In the genomic region with DNA sequence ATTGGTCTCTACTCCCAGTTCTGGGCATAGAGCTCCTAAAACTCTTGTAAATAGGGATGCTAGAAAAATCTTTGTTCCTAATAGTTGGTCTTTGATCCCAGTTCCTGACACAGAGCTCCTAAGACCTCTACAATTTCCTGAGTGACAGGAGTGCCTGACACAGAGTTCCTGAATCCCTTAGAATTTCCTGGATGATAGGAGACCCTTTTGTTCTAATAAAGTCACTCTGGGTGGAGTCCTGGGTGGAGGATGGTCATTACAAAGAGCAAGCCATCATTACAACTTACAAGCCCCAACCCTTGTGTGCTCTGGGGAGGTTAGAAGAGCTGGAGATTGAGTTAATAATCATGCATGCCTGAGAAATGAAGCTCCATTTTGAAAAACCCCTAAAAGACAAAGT, we compare ENCODE assay signal across 16 cellular contexts. TPM values are rescaled to one million over a fixed set of nuclear protein-coding genes. Genes with fewer than 3 reads are reported as not detected.
A peak's percentile ranks its signal among the peaks of the same experiment; 100 is the strongest.
DNase-seq lines count a peak whose midpoint lies in the region; ATAC-seq and TF ChIP-seq lines count a peak whose summit lies in the region.
"Had no signal": no experiment of that assay in that cellular context is flagged by ENCODE, and none has a peak within 500 bp of the region (broad histone marks: within the 10 kb centered on the region; RNA-seq: fewer than 3 reads in every experiment).

No MANE protein-coding gene starts in this region.

- no peak overlapping the region for H3K4me3 Mint-ChIP-seq in H9
- H3K4me3 Mint-ChIP-seq in nephron progenitor cell: no peak overlapping the region
- H3K4me3 Mint-ChIP-seq: CD4-positive, CD25-positive, alpha-beta regulatory T cell; HFFc6 had no signal

- H3K27me3 Mint-ChIP-seq in H9 (ENCODE audit: low read depth) (no peaks in the 10 kb centered on the region), nephron progenitor cell (ENCODE audit: low read depth, poor library complexity) (no peaks in the 10 kb centered on the region)
- H3K27me3 Mint-ChIP-seq: CD4-positive, CD25-positive, alpha-beta regulatory T cell had no signal

- H2BK20ac ChIP-seq in H9 (ENCODE audit: low read depth, low read length, poor library complexity, severe bottlenecking): no peak overlapping the region

- no peak for TF ChIP-seq CTCF in heart right ventricle (IDR thresholded peaks at IDR 0.05)
- no peak for TF ChIP-seq CTCF in H9 (conservative IDR thresholded peaks at IDR 0.05)
- no peak for TF ChIP-seq CTCF in nephron progenitor cell (IDR thresholded peaks at IDR 0.05)
- no peak for TF ChIP-seq CTCF in ovary (IDR thresholded peaks at IDR 0.05)
- TF ChIP-seq CTCF in hepatocyte (IDR thresholded peaks at IDR 0.05; ENCODE audit: poor library complexity): no peak

- H4K91ac ChIP-seq in H9 (ENCODE audit: insufficient read length, low read depth, low read length): no peak overlapping the region

- no peaks in the 10 kb centered on the region for H4K20me1 ChIP-seq in H9 (ENCODE audit: control insufficient read depth, insufficient read depth, insufficient read length)
- H4K20me1 ChIP-seq in hepatocyte (ENCODE audit: insufficient read depth, poor library complexity, severe bottlenecking): no peaks in the 10 kb centered on the region

- H3K23me2 ChIP-seq in H9 (ENCODE audit: insufficient read length, low read depth, low read length, poor library complexity, severe bottlenecking): no peaks in the 10 kb centered on the region

- no peaks in the 10 kb centered on the region for H3K79me2 ChIP-seq in H9 (ENCODE audit: insufficient read depth, low read length)
- peaks cover 8% of the 10 kb centered on the region for H3K79me2 ChIP-seq in hepatocyte

- H2AK5ac ChIP-seq in H9 (ENCODE audit: insufficient read length, low read length): no peak overlapping the region

- H3K36me3 Mint-ChIP-seq in H9 (ENCODE audit: insufficient read depth in 1 of 3, low read depth in 3 of 3) (peaks cover 26 to 40% (median 37%) of the 10 kb centered on the region in 3 experiments), nephron progenitor cell (ENCODE audit: low read depth) (peaks cover 74% of the 10 kb centered on the region)

- no peak overlapping the region for H2BK120ac ChIP-seq in H9 (ENCODE audit: low read depth, low read length, poor library complexity, severe bottlenecking)

- H3K4me1 Mint-ChIP-seq in H9 (no peaks in the 10 kb centered on the region), nephron progenitor cell (no peaks in the 10 kb centered on the region)

- no peaks in the 10 kb centered on the region for H3K79me1 ChIP-seq in H9 (ENCODE audit: insufficient read depth, low read depth, low read length, poor library complexity, severe bottlenecking)

- H2BK12ac ChIP-seq in H9 (ENCODE audit: insufficient read length, low read depth, low read length): no peak overlapping the region

- H2BK15ac ChIP-seq in H9 (ENCODE audit: low read depth, low read length): no peak overlapping the region

- H3K27me3 ChIP-seq in heart right ventricle: no peaks in the 10 kb centered on the region
- no peaks in the 10 kb centered on the region for H3K27me3 ChIP-seq in H9 (ENCODE audit: insufficient read depth, low read length)
- no peaks in the 10 kb centered on the region for H3K27me3 ChIP-seq in ovary
- no peaks in the 10 kb centered on the region for H3K27me3 ChIP-seq in hepatocyte
- H3K27me3 ChIP-seq: BLaER1 treated with 17β-estradiol and CSF1 and Interleukin-3, amounts not matched to agents 10 nM and 100 nM had no signal

- no peak for TF ChIP-seq POLR2A in ovary (IDR thresholded peaks at IDR 0.05)

- H3K9me2 ChIP-seq in hepatocyte (replicated peaks; ENCODE audit: insufficient read depth): no peaks in the 10 kb centered on the region

- H3K36me3 ChIP-seq in heart right ventricle (peaks cover 0 to 49% (median 0%) of the 10 kb centered on the region in 9 donors), ovary (no peaks in the 10 kb centered on the region), hepatocyte (replicated peaks; ENCODE audit: insufficient read depth, low read depth) (no peaks in the 10 kb centered on the region)

- H3T11ph ChIP-seq in H9 (ENCODE audit: low read length): no peak overlapping the region

- H2BK5ac ChIP-seq in H9 (ENCODE audit: insufficient read length, low read length): no peak overlapping the region

- peaks cover 0 to 21% (median 0%) of the 10 kb centered on the region in 9 donors for H3K4me1 ChIP-seq in heart right ventricle
- H3K4me1 ChIP-seq in H9 (ENCODE audit: insufficient read depth, low read length): no peaks in the 10 kb centered on the region
- H3K4me1 ChIP-seq in ovary (ENCODE audit: insufficient read depth): no peaks in the 10 kb centered on the region
- H3K4me1 ChIP-seq in hepatocyte (ENCODE audit: insufficient read depth): no peaks in the 10 kb centered on the region

- no peak overlapping the region for H3K4ac ChIP-seq in H9 (ENCODE audit: low read depth, low read length)

- H3K27ac ChIP-seq in heart right ventricle (peak overlapping the region in 3 of 10 donors; percentile 22 to 59 (median 42)), H9 (ENCODE audit: insufficient read length, low read depth, low read length) (no peak overlapping the region), ovary (no peak overlapping the region), hepatocyte (no peak overlapping the region)
- H3K27ac ChIP-seq: BLaER1 treated with 17β-estradiol and CSF1 and Interleukin-3, amounts not matched to agents 10 nM and 100 nM had no signal

- H2AFZ ChIP-seq in H9 (ENCODE audit: low read length): no peak overlapping the region
- no peak overlapping the region for H2AFZ ChIP-seq in hepatocyte

- ATAC-seq in heart right ventricle (peak in 6 of 8 donors; percentile 47 to 80 (median 66)), Right ventricle myocardium inferior (no peak), GM21717 (IDR thresholded peaks at IDR 0.05; ENCODE audit: unreplicated experiment) (no peak)

- H3K18ac ChIP-seq in H9 (ENCODE audit: insufficient read length, low read depth, low read length): no peak overlapping the region

- H3K14ac ChIP-seq in H9 (ENCODE audit: insufficient read depth, low read length): no peak overlapping the region

- DNase-seq in heart right ventricle (no peak), Right ventricle myocardium inferior (ENCODE audit: missing footprints) (no peak), H9 (no peak), dermis blood vessel endothelial cell (peak; percentile 53), nephron progenitor cell (no peak), ovary (no peak), hepatocyte (ENCODE audit: low spot score) (no peak)
- DNase-seq: 8988T; ACHN; CD4-positive, CD25-positive, alpha-beta regulatory T cell; DMS53; GF-D8; HCEC 1CT; HFFc6 had no signal

- no peak overlapping the region for H4K5ac ChIP-seq in H9 (ENCODE audit: insufficient read length, low read depth, low read length)

- H3K9me3 Mint-ChIP-seq in H9 (peaks cover 6 to 11% of the 10 kb centered on the region in 2 experiments; a peak in 4 of 5 replicates), nephron progenitor cell (peaks cover 28% of the 10 kb centered on the region)
- H3K9me3 Mint-ChIP-seq: CD4-positive, CD25-positive, alpha-beta regulatory T cell; HFFc6 had no signal

- H3K4me3 ChIP-seq in heart right ventricle (no peak overlapping the region), ovary (no peak overlapping the region), hepatocyte (no peak overlapping the region)
- H3K4me3 ChIP-seq: BLaER1 treated with 17β-estradiol and CSF1 and Interleukin-3, amounts not matched to agents 10 nM and 100 nM had no signal

- no peak overlapping the region for H4K8ac ChIP-seq in H9 (replicated peaks; ENCODE audit: insufficient read length, low read depth, low read length)

- H3K4me2 ChIP-seq in H9 (ENCODE audit: insufficient read depth, insufficient read length, low read length) (no peak overlapping the region), hepatocyte (no peak overlapping the region)

- no peak for TF ChIP-seq EP300 in ovary (IDR thresholded peaks at IDR 0.05)

- H3K27ac Mint-ChIP-seq in H9 (peak overlapping the region in 2 of 3 experiments; percentile 9 to 63; a peak in 2 of 7 replicates), nephron progenitor cell (peak overlapping the region; percentile 44)

- intact Hi-C loops in heart right ventricle (cut with DNase I) (no loop called here), Right ventricle myocardium inferior (cut with DNase I) (no loop called here), ovary (cut with DNase I) (no loop called here)

- H3K23ac ChIP-seq in H9 (ENCODE audit: insufficient read length, low read depth, low read length): no peak overlapping the region

- no peak overlapping the region for H3K9ac ChIP-seq in H9 (ENCODE audit: extremely low read depth, insufficient read length, low read length)
- H3K9ac ChIP-seq: BLaER1 treated with 17β-estradiol and CSF1 and Interleukin-3, amounts not matched to agents 10 nM and 100 nM had no signal

- no peak overlapping the region for H3K56ac ChIP-seq in H9 (ENCODE audit: insufficient read length, low read depth, low read length)

- no peaks in the 10 kb centered on the region for H3K9me3 ChIP-seq in heart right ventricle
- no peaks in the 10 kb centered on the region for H3K9me3 ChIP-seq in H9 (ENCODE audit: control insufficient read depth, low read depth, low read length)
- no peaks in the 10 kb centered on the region for H3K9me3 ChIP-seq in ovary
- no peaks in the 10 kb centered on the region for H3K9me3 ChIP-seq in hepatocyte (ENCODE audit: low read depth)

RNA-seq across cellular contexts. Expression of gene ZZZ3, which starts 58.4 kb away (rescaled TPM):
- 10 to 100 TPM; 26.8 to 39.3 (median 33.5) TPM for total RNA-seq in heart right ventricle
- 10 to 100 TPM in 1 of 2 donors, 1 to 10 TPM in 1; 6.5 to 13.1 TPM for polyA plus RNA-seq in heart right ventricle
- total RNA-seq in Right ventricle myocardium inferior: 30.2 TPM
- total RNA-seq in H9 (2021): 51.1 and 52.4 TPM in 2 replicates
- 98.9 and 101 TPM in 2 replicates for total RNA-seq in dermis blood vessel endothelial cell
- 10 to 100 TPM; 46.6 to 65.4 (median 55.4) TPM for total RNA-seq in ovary
- 10 to 100 TPM; 16.6 to 21.7 TPM for polyA plus RNA-seq in ovary
- 59.6 and 71.9 TPM in 2 replicates for total RNA-seq in hepatocyte
- 25.1 and 31.2 TPM in 2 replicates for polyA plus RNA-seq in hepatocyte

Comparison
In these comparisons a context has a peak if more than half of its experiments do, and no peak if none do; other contexts are left out.
1. ATAC-seq: peak in heart right ventricle (6 of 8); none in Right ventricle myocardium inferior (single experiment) and GM21717 (single experiment).